ENCODE assay signal across 8 cellular contexts in genomic region chr3:184525337-184526157, GRCh38. TPM values are rescaled to one million over a fixed set of nuclear protein-coding genes. Genes with fewer than 3 reads are reported as not detected.
DNase-seq lines count a peak whose midpoint lies in the region; ATAC-seq and TF ChIP-seq lines count a peak whose summit lies in the region.

No MANE protein-coding gene starts in this region.

- H3K27me3 ChIP-seq in PC-3 (ENCODE audit: low read length) (peaks cover 66% of the 10 kb centered on the region), duodenal mucosa (ENCODE audit: control insufficient read depth in 1 of 2, insufficient read depth in 2 of 2, low read length in 2 of 2) (peaks cover 22 to 24% of the 10 kb centered on the region in 2 donors), upper lobe of right lung (peaks cover 57% of the 10 kb centered on the region)

- peak overlapping the region; percentile 66 for H2AFZ ChIP-seq in PC-3 (ENCODE audit: low read length)

- H3K4me3 ChIP-seq in PC-3 (ENCODE audit: low read length) = peak overlapping the region; percentile 59
- peak overlapping the region; percentile 64 to 69 for H3K4me3 ChIP-seq in duodenal mucosa (ENCODE audit: low read depth in 1 of 2, low read length in 2 of 2)
- peak overlapping the region; percentile 56 for H3K4me3 ChIP-seq in upper lobe of right lung

- H3K36me3 ChIP-seq in PC-3 (ENCODE audit: low read depth, low read length) (no peaks in the 10 kb centered on the region), duodenal mucosa (ENCODE audit: control insufficient read depth in 1 of 2, insufficient read depth in 2 of 2, low read length in 2 of 2) (no peaks in the 10 kb centered on the region), upper lobe of right lung (no peaks in the 10 kb centered on the region)

- H3K9me3 ChIP-seq in PC-3 (ENCODE audit: low read length) = no peaks in the 10 kb centered on the region
- H3K9me3 ChIP-seq in duodenal mucosa (ENCODE audit: control insufficient read depth in 1 of 2, low read length in 2 of 2) = no peaks in the 10 kb centered on the region
- no peaks in the 10 kb centered on the region for H3K9me3 ChIP-seq in upper lobe of right lung

- peaks cover 5% of the 10 kb centered on the region; the same call in 1 of the 2 replicates for H3K4me1 ChIP-seq in PC-3 (ENCODE audit: insufficient read depth, low read length)
- H3K4me1 ChIP-seq in duodenal mucosa (ENCODE audit: control insufficient read depth in 1 of 2, insufficient read depth in 2 of 2, low read length in 2 of 2) = peaks cover 0 to 8% of the 10 kb centered on the region in 2 donors
- H3K4me1 ChIP-seq in upper lobe of right lung = peaks cover 11% of the 10 kb centered on the region

- H3K27me3 Mint-ChIP-seq in mesothelial cell of epicardium (ENCODE audit: low read depth) = peaks cover 60% of the 10 kb centered on the region

- POLR2A ChIA-PET in PC-3 (lab: Charles Lee; ENCODE audit: unreplicated experiment) = no interaction called here

- no peaks in the 10 kb centered on the region for H3K9me2 ChIP-seq in PC-3 (replicated peaks; ENCODE audit: low read length)

- H3K36me3 Mint-ChIP-seq in mesothelial cell of epicardium = no peaks in the 10 kb centered on the region

- H3K9me3 Mint-ChIP-seq in mesothelial cell of epicardium = no peaks in the 10 kb centered on the region

- no peaks in the 10 kb centered on the region for H4K20me1 ChIP-seq in PC-3 (ENCODE audit: low read length)

- CTCF ChIA-PET in PC-3 (lab: Charles Lee) = interaction anchor here (0.8 kb wide), 1 partner anchor 35 kb away, joined by 3 read pairs; no protein-coding TSS in a partner anchor

- peak overlapping the region; percentile 76 for H3K4me3 Mint-ChIP-seq in mesothelial cell of epicardium

- H3K4me2 ChIP-seq in PC-3 (ENCODE audit: low read length) = peak overlapping the region; percentile 76

- H3K27ac ChIP-seq in PC-3 (ENCODE audit: low read length) (no peak overlapping the region), duodenal mucosa (ENCODE audit: low read depth, low read length) (peak overlapping the region; percentile 20), upper lobe of right lung (peak overlapping the region; percentile 36)

- H3K79me2 ChIP-seq in PC-3 (ENCODE audit: low read length) = no peaks in the 10 kb centered on the region

- H3K27ac Mint-ChIP-seq in mesothelial cell of epicardium = peak overlapping the region; percentile 5

- no peaks in the 10 kb centered on the region for H3F3A ChIP-seq in PC-3 (ENCODE audit: low read length, unreplicated experiment)

- H3K9ac ChIP-seq in PC-3 (ENCODE audit: low read length) = no peak overlapping the region
- peak overlapping the region; percentile 47 to 63 for H3K9ac ChIP-seq in duodenal mucosa (ENCODE audit: low read depth in 1 of 2, low read length in 2 of 2)

- no peak for ATAC-seq in PC-3
- peak; percentile 66 for ATAC-seq in upper lobe of right lung
- ATAC-seq in GM21381 (IDR thresholded peaks at IDR 0.05; ENCODE audit: unreplicated experiment) = no peak

- intact Hi-C loops in PC-3 (cut with micrococcal nuclease) = no loop called here
- intact Hi-C loops in upper lobe of right lung (cut with DNase I) = no loop called here

- peaks cover 12% of the 10 kb centered on the region for H3K4me1 Mint-ChIP-seq in mesothelial cell of epicardium

- TF ChIP-seq CTCF in PC-3 (conservative IDR thresholded peaks at IDR 0.05; ENCODE audit: low read depth, low read length) (no peak), mesothelial cell of epicardium (IDR thresholded peaks at IDR 0.05; ENCODE audit: unreplicated experiment) (no peak), upper lobe of right lung (IDR thresholded peaks at IDR 0.05) (no peak)

- no TSS peak for BruUV-seq in PC-3 (replicated peaks; lab: Mats Ljungman, UMichigan)

- DNase-seq in GM03348 (ENCODE audit: low spot score) (peak; percentile 31), PC-3 (no peak), mesothelial cell of epicardium (ENCODE audit: low spot score in 2 of 2, unreplicated experiment in 2 of 2) (no peak), upper lobe of right lung (no peak), GOT3 (lab: John Stamatoyannopoulos, UW) (no peak), SHP77 treated with DMSO at 0.1 percent for 48 hours (lab: John Stamatoyannopoulos, UW) (no peak)

RNA-seq across cellular contexts. Expression of gene EPHB3, which starts 36.0 kb away (rescaled TPM):
- total RNA-seq in PC-3 (2014; rRNA removed) (18.2 and 23.1 TPM in 2 replicates), mesothelial cell of epicardium (98.9 to 115 TPM (median 106 TPM) in 3 replicates), upper lobe of right lung (7.8 TPM)
